22 cellular contexts compared by ENCODE assay signal in the genomic region with DNA sequence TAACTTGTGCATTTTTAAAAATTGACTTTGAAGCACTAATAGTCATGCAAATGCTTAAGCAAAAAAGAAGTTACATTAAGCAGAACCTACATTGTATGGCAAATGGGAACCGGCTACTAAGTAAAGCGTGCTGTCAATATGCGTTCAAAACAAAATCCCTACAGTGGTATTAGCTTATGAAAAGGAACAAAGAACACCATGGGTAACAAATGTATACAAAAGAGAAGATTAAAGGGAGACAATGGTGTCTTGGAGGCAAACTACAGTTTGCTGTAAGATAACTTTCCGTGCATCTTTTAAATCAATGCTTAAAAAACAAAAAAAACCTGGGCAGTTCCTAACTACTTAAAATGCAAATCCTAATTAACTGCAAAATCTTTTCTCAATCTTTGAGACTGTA.
"Had no signal": no experiment of that assay in that cellular context is flagged by ENCODE, and none has a peak within 500 bp of the region (broad histone marks: within the 10 kb centered on the region; RNA-seq: fewer than 3 reads in every experiment).

No MANE protein-coding gene starts in this region.

- H3K4me3 ChIP-seq: adrenal gland, cardiac muscle cell, esophagus muscularis mucosa, gastroesophageal sphincter, heart left ventricle, prostate gland, right atrium auricular region, skin epidermis, suprapubic skin, vagina had no signal

- ATAC-seq: activated CD8-positive, alpha-beta T cell treated with anti-CD3 and anti-CD28 coated beads, Interleukin-2, amount 10 ng/mL, durations not matched to agents 7 days and 5 days; activated naive CD4-positive, alpha-beta T cell treated with anti-CD3 and anti-CD28 coated beads, Interleukin-2, amount 50 U/mL, for 72 hours; gastroesophageal sphincter; heart left ventricle; left lobe of liver; stimulated activated naive CD8-positive, alpha-beta T cell treated with anti-CD3 and anti-CD28 coated beads, Interleukin-15, amount 100 ng/mL, for 72 hours had no signal

- DNase-seq: activated CD4-positive, alpha-beta T cell treated with anti-CD3 and anti-CD28 coated beads, Interleukin-2, amount 10 ng/mL, durations not matched to agents 7 days and 5 days; activated CD8-positive, alpha-beta T cell treated with anti-CD3 and anti-CD28 coated beads, Interleukin-2, amount 10 ng/mL, durations not matched to agents 7 days and 5 days; activated T-cell treated with anti-CD3 and anti-CD28 coated beads, Interleukin-2, amount 50 U/mL, for 48 hours; adrenal gland; effector CD8-positive, alpha-beta T cell; heart left ventricle; kidney; stimulated activated CD4-positive, alpha-beta T cell treated with anti-CD3 and anti-CD28 coated beads, Interleukin-15, amount 100 ng/mL, for 24 hours; stimulated activated CD4-positive, alpha-beta T cell treated with anti-CD3 and anti-CD28 coated beads, Interleukin-2, amount 100 ng/mL, for 48 hours; stimulated activated naive CD8-positive, alpha-beta T cell treated with anti-CD3 and anti-CD28 coated beads, Interleukin-15, amount 100 ng/mL, for 72 hours; T-helper 9 cell; trophoblast cell had no signal

- H3K27me3 ChIP-seq: adrenal gland, cardiac muscle cell, esophagus muscularis mucosa, gastroesophageal sphincter, heart left ventricle, right atrium auricular region, suprapubic skin, vagina had no signal

- H3K4me1 ChIP-seq: adrenal gland, gastroesophageal sphincter, heart left ventricle, right atrium auricular region had no signal

- FAIRE-seq: kidney had no signal

- H3K27ac ChIP-seq: adrenal gland, cardiac muscle cell, esophagus muscularis mucosa, heart left ventricle, right atrium auricular region, skin epidermis, suprapubic skin, vagina had no signal

- H3K9me3 ChIP-seq: adrenal gland, esophagus muscularis mucosa, gastroesophageal sphincter, heart left ventricle, prostate gland, right atrium auricular region, suprapubic skin, vagina had no signal
